1 cellular context compared by ENCODE assay signal in genomic region chr11:9265211-9266131, GRCh38.
TF ChIP-seq lines count a peak whose summit lies in the region.

Gene DENND5A, minus strand, starts transcription at chr11:9265350. Its CDS starts 281 bp downstream, at chr11:9265069.

TF ChIP-seq in K562, 482 proteins besides CTCF, POLR2A, EP300 and RAD21 (continued from another document):
- peak; percentile 37 for TF ChIP-seq EP400 (IDR thresholded peaks at IDR 0.05)
- TF ChIP-seq ATF2 (CRISPR knock-in tag; IDR thresholded peaks at IDR 0.05), result peak; percentile 92
- TF ChIP-seq RB1 (IDR thresholded peaks at IDR 0.05; ENCODE audit: low read depth), result peak; percentile 72; the same call in 1 of the 2 replicates
- TF ChIP-seq ZC3H4 (CRISPR knock-in tag; IDR thresholded peaks at IDR 0.05; ENCODE audit: borderline replicate concordance), result no peak
- TF ChIP-seq RBFOX2 (IDR thresholded peaks at IDR 0.05; ENCODE audit: low read depth, low read length), result peak; percentile 91
- TF ChIP-seq, protein P1, sequence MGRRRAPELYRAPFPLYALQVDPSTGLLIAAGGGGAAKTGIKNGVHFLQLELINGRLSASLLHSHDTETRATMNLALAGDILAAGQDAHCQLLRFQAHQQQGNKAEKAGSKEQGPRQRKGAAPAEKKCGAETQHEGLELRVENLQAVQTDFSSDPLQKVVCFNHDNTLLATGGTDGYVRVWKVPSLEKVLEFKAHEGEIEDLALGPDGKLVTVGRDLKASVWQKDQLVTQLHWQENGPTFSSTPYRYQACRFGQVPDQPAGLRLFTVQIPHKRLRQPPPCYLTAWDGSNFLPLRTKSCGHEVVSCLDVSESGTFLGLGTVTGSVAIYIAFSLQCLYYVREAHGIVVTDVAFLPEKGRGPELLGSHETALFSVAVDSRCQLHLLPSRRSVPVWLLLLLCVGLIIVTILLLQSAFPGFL (CRISPR knock-in tag; IDR thresholded peaks at IDR 0.05), result no peak
- TF ChIP-seq TFAP4 (CRISPR knock-in tag; IDR thresholded peaks at IDR 0.05; ENCODE audit: borderline replicate concordance), result peak; percentile 72; the same call in 1 of the 2 replicates
- TF ChIP-seq BCOR (IDR thresholded peaks at IDR 0.05), result peak; percentile 46; the same call in 1 of the 2 replicates
- TF ChIP-seq NR2C2 (CRISPR knock-in tag; IDR thresholded peaks at IDR 0.05), result 0 out of 2 replicates have a peak, but pooled peaks have one; percentile 21
- no peak for TF ChIP-seq NR2C2 (tag; IDR thresholded peaks at IDR 0.05)
- TF ChIP-seq UBTF (IDR thresholded peaks at IDR 0.05; ENCODE audit: borderline replicate concordance in 1 of 2, low read depth in 2 of 2, low read length in 2 of 2), result 0 out of 4 replicates have a peak, but pooled peaks of 1 of the 2 experiments have one; percentile 28
- TF ChIP-seq PHTF2 (CRISPR knock-in tag; IDR thresholded peaks at IDR 0.05), result no peak
- peak; percentile 90; the same call in 1 of the 2 replicates for TF ChIP-seq ZBTB1 (CRISPR knock-in tag; IDR thresholded peaks at IDR 0.05; ENCODE audit: borderline replicate concordance, low read depth)
- TF ChIP-seq ATF7 (IDR thresholded peaks at IDR 0.05), result peak; percentile 99
- TF ChIP-seq MEIS2 (IDR thresholded peaks at IDR 0.05; ENCODE audit: partially characterized antibody), result peak; percentile 67
- no peak for TF ChIP-seq RCOR1 (IDR thresholded peaks at IDR 0.05; ENCODE audit: borderline replicate concordance in 1 of 2, low read depth in 2 of 2, low read length in 2 of 2)
- peak; percentile 94 to 95 for TF ChIP-seq NRF1 (conservative IDR thresholded peaks at IDR 0.05 in 1 of 2, IDR thresholded peaks at IDR 0.05 in 1 of 2)
- TF ChIP-seq SMARCA4 (IDR thresholded peaks at IDR 0.05), result 0 out of 2 replicates have a peak, but pooled peaks have one; percentile 24
- peak; percentile 53 for TF ChIP-seq EGR1 (conservative IDR thresholded peaks at IDR 0.05)
- TF ChIP-seq PML (IDR thresholded peaks at IDR 0.05; ENCODE audit: low read length), result 0 out of 2 replicates have a peak, but pooled peaks have one; percentile 24
- TF ChIP-seq DMBX1 (CRISPR knock-in tag; IDR thresholded peaks at IDR 0.05; ENCODE audit: borderline replicate concordance), result no peak
- peak; percentile 56; the same call in 1 of the 2 replicates for TF ChIP-seq CREM (IDR thresholded peaks at IDR 0.05; ENCODE audit: low read depth)
- peak; percentile 40; the same call in 1 of the 2 replicates for TF ChIP-seq GATAD2B (IDR thresholded peaks at IDR 0.05; ENCODE audit: borderline replicate concordance)
- no peak for TF ChIP-seq ATF1 (CRISPR knock-in tag; IDR thresholded peaks at IDR 0.05)
- peak; percentile 66 for TF ChIP-seq ATF1 (tag; IDR thresholded peaks at IDR 0.05)
- 0 out of 2 replicates have a peak, but pooled peaks have one; percentile 60 for TF ChIP-seq XRCC5 (IDR thresholded peaks at IDR 0.05; ENCODE audit: low read depth, low read length)
- peak; percentile 7; the same call in 1 of the 2 replicates for TF ChIP-seq ARID1B (IDR thresholded peaks at IDR 0.05)
- TF ChIP-seq ZMIZ1 (IDR thresholded peaks at IDR 0.05; ENCODE audit: low read depth in 2 of 2, low read length in 2 of 2), result peak in 1 of 2 experiments; percentile 31; a peak in 1 of 4 replicates
- TF ChIP-seq DPF2 (IDR thresholded peaks at IDR 0.05), result peak; percentile 52; the same call in 1 of the 2 replicates
